In genomic region chr16:58582971-58583765, GRCh38 we compare ENCODE assay signal across 15 cellular contexts. TPM values are rescaled to one million over a fixed set of nuclear protein-coding genes. Genes with fewer than 3 reads are reported as not detected.
DNase-seq lines count a peak whose midpoint lies in the region; ATAC-seq, FAIRE-seq and TF ChIP-seq lines count a peak whose summit lies in the region.
"Had no signal": no experiment of that assay in that cellular context is flagged by ENCODE, and none has a peak within 500 bp of the region (broad histone marks: within the 10 kb centered on the region; RNA-seq: fewer than 3 reads in every experiment).

No MANE protein-coding gene starts in this region.

- H3K9me3 ChIP-seq in kidney (ENCODE audit: control insufficient read depth in 1 of 2, low read length in 2 of 2): no peaks in the 10 kb centered on the region
- H3K9me3 ChIP-seq: esophagus muscularis mucosa had no signal

- peaks cover 9% of the 10 kb centered on the region for H3K9me3 Mint-ChIP-seq in WTC11
- no peaks in the 10 kb centered on the region for H3K9me3 Mint-ChIP-seq in endothelial cell (ENCODE audit: unreplicated experiment)

- ATAC-seq in WTC11 (peak; percentile 38; the same call in 1 of the 2 replicates), HG02763 (IDR thresholded peaks at IDR 0.05; ENCODE audit: unreplicated experiment) (no peak), HG03280 (IDR thresholded peaks at IDR 0.05; ENCODE audit: unreplicated experiment) (no peak)
- ATAC-seq: PC-3 had no signal

- no peak overlapping the region for H3K4me3 Mint-ChIP-seq in WTC11
- H3K4me3 Mint-ChIP-seq in endothelial cell (ENCODE audit: unreplicated experiment): no peak overlapping the region

- H3K27me3 Mint-ChIP-seq in WTC11 (ENCODE audit: low read depth) (no peaks in the 10 kb centered on the region), endothelial cell (ENCODE audit: unreplicated experiment) (no peaks in the 10 kb centered on the region)

- H3K36me3 Mint-ChIP-seq in WTC11 (peaks cover 81% of the 10 kb centered on the region), endothelial cell (ENCODE audit: low read depth, unreplicated experiment) (peaks cover 40% of the 10 kb centered on the region)

- H3K4me1 Mint-ChIP-seq in WTC11 (no peaks in the 10 kb centered on the region), endothelial cell (ENCODE audit: unreplicated experiment) (no peaks in the 10 kb centered on the region)

- H3K27ac ChIP-seq in kidney (ENCODE audit: low read depth in 2 of 2, low read length in 2 of 2): no peak overlapping the region
- H3K27ac ChIP-seq: esophagus muscularis mucosa had no signal

- no peak overlapping the region for H3K9ac ChIP-seq in kidney (ENCODE audit: low read length in 2 of 2)

- POLR2A ChIA-PET in WTC11 (lab: Charles Lee): no interaction called here

- no peak for FAIRE-seq in kidney (lab: Jason Lieb, UNC)

- DNase-seq in stimulated activated CD4-positive, alpha-beta T cell treated with anti-CD3 and anti-CD28 coated beads, Interleukin-15, amount 100 ng/mL, for 24 hours: peak; percentile 30
- DNase-seq in stimulated activated CD4-positive, alpha-beta T cell treated with anti-CD3 and anti-CD28 coated beads, Interleukin-12 subunit alpha, Interleukin-12 subunit beta, amount 100 ng/mL, for 4 hours: no peak
- DNase-seq in WTC11 (ENCODE audit: low spot score) (no peak), endothelial cell (ENCODE audit: low spot score) (peak; percentile 8), kidney (no peak), NCI-H1048 (lab: John Stamatoyannopoulos, UW) (no peak)
- DNase-seq: activated CD8-positive, alpha-beta memory T cell treated with anti-CD3 and anti-CD28 coated beads for 24 hours; aorta; NCI-H2107; NCI-H524 treated with DMSO at 0.1 percent for 48 hours; PC-3; substantia nigra had no signal

- no peak overlapping the region for H3K4me3 ChIP-seq in kidney (ENCODE audit: low read length in 2 of 2)
- H3K4me3 ChIP-seq: esophagus muscularis mucosa had no signal

- H3K36me3 ChIP-seq in kidney (ENCODE audit: control insufficient read depth in 1 of 2, insufficient read depth in 2 of 2, low read length in 2 of 2): peaks cover 49 to 71% of the 10 kb centered on the region in 2 donors

- CTCF ChIA-PET in WTC11 (lab: Charles Lee): interaction anchor here (1.0 to 1.2 kb wide), 2 partner anchors 10 to 173 kb away, joined by 3 read pairs; no protein-coding TSS in a partner anchor

- H3K27ac Mint-ChIP-seq in WTC11 (0 out of 2 replicates have a peak overlapping the region, but pooled peaks have one; percentile 32), endothelial cell (ENCODE audit: unreplicated experiment) (no peak overlapping the region)

- intact Hi-C loops in kidney (cut with DNase I): no loop called here

- TF ChIP-seq CTCF in WTC11 (IDR thresholded peaks at IDR 0.05) (no peak), endothelial cell (IDR thresholded peaks at IDR 0.05; ENCODE audit: unreplicated experiment) (no peak), kidney (IDR thresholded peaks at IDR 0.05; ENCODE audit: borderline replicate concordance, extremely low read depth, insufficient read depth) (no peak)

- H3K4me1 ChIP-seq in kidney (ENCODE audit: control insufficient read depth in 1 of 2, insufficient read depth in 1 of 2, low read depth in 1 of 2, low read length in 2 of 2): no peaks in the 10 kb centered on the region
- H3K4me1 ChIP-seq: esophagus muscularis mucosa had no signal

TF ChIP-seq in WTC11, 78 proteins besides CTCF, POLR2A, EP300 and RAD21:
- TF ChIP-seq MLX (CRISPR knock-in tag; IDR thresholded peaks at IDR 0.05) (no peak), ZNF138 (CRISPR knock-in tag; conservative IDR thresholded peaks at IDR 0.05) (no peak), PREB (CRISPR knock-in tag; IDR thresholded peaks at IDR 0.05; ENCODE audit: borderline replicate concordance) (no peak)

RNA-seq across cellular contexts. Expression of gene CNOT1, which starts 46.5 kb away (rescaled TPM):
- 278 to 314 TPM (median 283 TPM) in 3 replicates for total RNA-seq in WTC11 (2021)
- 152 TPM for total RNA-seq in endothelial cell (ENCODE audit: unreplicated experiment)
- 147 TPM for total RNA-seq in kidney
- 54.8 TPM for polyA plus RNA-seq in kidney (ENCODE audit: insufficient read depth, low read depth, low replicate concordance)

Comparison
In these comparisons a context has a peak if more than half of its experiments do, and no peak if none do; other contexts are left out.
1. DNase-seq: peak in stimulated activated CD4-positive, alpha-beta T cell treated with anti-CD3 and anti-CD28 coated beads, Interleukin-15, amount 100 ng/mL, for 24 hours (single experiment) and endothelial cell (single experiment); none in stimulated activated CD4-positive, alpha-beta T cell treated with anti-CD3 and anti-CD28 coated beads, Interleukin-12 subunit alpha, Interleukin-12 subunit beta, amount 100 ng/mL, for 4 hours (single experiment), WTC11 (single experiment), kidney (single experiment) and NCI-H1048 (single experiment).